Comparison of ENCODE assay signal across 27 cellular contexts in the genomic region with DNA sequence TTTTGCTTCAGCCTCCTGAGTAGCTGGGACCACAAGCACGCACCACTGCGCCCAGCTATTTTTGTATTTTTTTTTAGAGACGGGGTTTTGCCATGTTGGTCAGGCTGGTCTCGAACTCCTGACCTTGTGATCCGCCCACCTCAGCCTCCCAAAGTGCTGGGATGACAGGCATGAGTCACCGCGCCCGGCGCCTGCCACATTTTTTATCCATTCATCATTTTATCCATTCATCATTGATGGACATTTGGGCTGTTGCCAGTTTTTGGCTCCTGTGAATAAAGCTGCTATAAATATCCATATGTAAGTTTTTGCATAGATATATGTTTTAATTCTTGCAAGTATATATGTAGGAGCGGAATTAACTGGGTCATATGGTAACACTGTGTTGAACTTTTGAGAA.
DNase-seq lines count a peak whose midpoint lies in the region; ATAC-seq and TF ChIP-seq lines count a peak whose summit lies in the region.
"Had no signal": no experiment of that assay in that cellular context is flagged by ENCODE, and none has a peak within 500 bp of the region (broad histone marks: within the 10 kb centered on the region; RNA-seq: fewer than 3 reads in every experiment).

No MANE protein-coding gene starts in this region.

- 64% methylated on average over 10 of the region's 10 CpGs for WGBS in mammary epithelial cell (ENCODE audit: low coverage, missing lambda C conversion rate)

- H3K4me3 Mint-ChIP-seq in activated naive CD8-positive, alpha-beta T cell treated with anti-CD3 and anti-CD28 coated beads, Interleukin-2, amount 50 U/mL, for 24 hours, result no peak overlapping the region
- H3K4me3 Mint-ChIP-seq: activated CD8-positive, alpha-beta T cell treated with anti-CD3 and anti-CD28 coated beads, Interleukin-2, amount 10 ng/mL, durations not matched to agents 7 days and 5 days; activated naive CD8-positive, alpha-beta T cell; naive thymus-derived CD8-positive, alpha-beta T cell; T-helper 1 cell treated with Interleukin-12 subunit alpha and Interleukin-12 subunit beta and Interleukin-4 antibody, amounts not matched to agents 30 μg/mL and 1 μg/mL, for 36 hours had no signal

- ATAC-seq in HG02970 (IDR thresholded peaks at IDR 0.05; ENCODE audit: low FRiP score, unreplicated experiment) (no peak), HG03175 (IDR thresholded peaks at IDR 0.05; ENCODE audit: unreplicated experiment) (no peak)
- no peak for ATAC-seq in activated naive CD8-positive, alpha-beta T cell treated with anti-CD3 and anti-CD28 coated beads, Interleukin-2, amount 50 U/mL, for 24 hours
- ATAC-seq: activated CD8-positive, alpha-beta T cell treated with anti-CD3 and anti-CD28 coated beads, Interleukin-2, amount 10 ng/mL, durations not matched to agents 7 days and 5 days; naive thymus-derived CD8-positive, alpha-beta T cell had no signal

- no peak overlapping the region for H3K9ac ChIP-seq in mammary epithelial cell (ENCODE audit: insufficient read depth, low read length)

- no peak overlapping the region for H2AFZ ChIP-seq in mammary epithelial cell (ENCODE audit: low read depth, low read length)

- no peaks in the 10 kb centered on the region for H3K9me3 Mint-ChIP-seq in activated naive CD8-positive, alpha-beta T cell treated with anti-CD3 and anti-CD28 coated beads, Interleukin-2, amount 50 U/mL, for 24 hours
- H3K9me3 Mint-ChIP-seq: T-helper 1 cell treated with Interleukin-12 subunit alpha and Interleukin-12 subunit beta and Interleukin-4 antibody, amounts not matched to agents 30 μg/mL and 1 μg/mL, for 36 hours had no signal

- peaks cover 19% of the 10 kb centered on the region for H3K36me3 Mint-ChIP-seq in activated naive CD8-positive, alpha-beta T cell treated with anti-CD3 and anti-CD28 coated beads, Interleukin-2, amount 50 U/mL, for 24 hours (ENCODE audit: low read depth)

- no peak overlapping the region for H3K4me2 ChIP-seq in mammary epithelial cell (ENCODE audit: insufficient read depth, low read depth, low read length)

- no peaks in the 10 kb centered on the region for H3K27me3 ChIP-seq in mammary epithelial cell (ENCODE audit: insufficient read depth, low read length)
- H3K27me3 ChIP-seq: dorsolateral prefrontal cortex, Peyer's patch, testis had no signal

- no peaks in the 10 kb centered on the region for H3K79me2 ChIP-seq in mammary epithelial cell (ENCODE audit: insufficient read depth, low read length)

- no peaks in the 10 kb centered on the region for H4K20me1 ChIP-seq in mammary epithelial cell (ENCODE audit: insufficient read depth, low read length)

- H3K4me3 ChIP-seq in mammary epithelial cell (replicated peaks in 1 of 3; ENCODE audit: insufficient read depth in 1 of 3, low read depth in 2 of 3, low read length in 3 of 3), result no peak overlapping the region
- H3K4me3 ChIP-seq: dorsolateral prefrontal cortex, Peyer's patch, testis had no signal

- in situ Hi-C loops in mammary epithelial cell (cut with MboI; ENCODE audit: low sequenced_read_pairs in 2 of 2), result no loop called here

- peaks cover 34% of the 10 kb centered on the region for H3K4me1 ChIP-seq in mammary epithelial cell (ENCODE audit: insufficient read depth, low read length)
- H3K4me1 ChIP-seq: Peyer's patch had no signal

- DNase-seq in ELR (ENCODE audit: low read depth), result peak; percentile 78
- DNase-seq in NCI-H460 (ENCODE audit: extremely low read depth, low read depth), result peak; percentile 9
- DNase-seq in mammary epithelial cell, result peak; percentile 49
- peak; percentile 25 for DNase-seq in kidney tubule cell (ENCODE audit: low spot score)
- DNase-seq in iPS-NIHi7 (ENCODE audit: extremely low spot score), result no peak
- DNase-seq in activated naive CD8-positive, alpha-beta T cell treated with anti-CD3 and anti-CD28 coated beads, Interleukin-2, amount 50 U/mL, for 24 hours, result no peak
- DNase-seq: activated CD4-positive, alpha-beta T cell treated with anti-CD3 and anti-CD28 coated beads for 1 hour; activated CD8-positive, alpha-beta T cell treated with anti-CD3 and anti-CD28 coated beads, Interleukin-2, amount 10 ng/mL, durations not matched to agents 7 days and 5 days; activated effector memory CD4-positive, alpha-beta T cell treated with Interleukin-2 at 50 U/mL for 16 hours; aorta; central memory CD4-positive, alpha-beta T cell; dorsolateral prefrontal cortex; H7; Karpas-422; kidney; naive thymus-derived CD8-positive, alpha-beta T cell; NCI-H187; nucleus accumbens; Peyer's patch; stimulated activated CD4-positive, alpha-beta T cell treated with anti-CD3 and anti-CD28 coated beads, Interleukin-15, amount 100 ng/mL, for 24 hours; stimulated activated naive CD4-positive, alpha-beta T cell treated with Interleukin-2 at 50 U/mL for 16 hours; testis had no signal

- H3K36me3 ChIP-seq in mammary epithelial cell (ENCODE audit: insufficient read depth, low read length), result peaks cover 6% of the 10 kb centered on the region

- H3K9me3 ChIP-seq in mammary epithelial cell (replicated peaks; ENCODE audit: insufficient read depth, low read length), result no peaks in the 10 kb centered on the region
- H3K9me3 ChIP-seq: Peyer's patch, testis had no signal

- intact Hi-C loops in mammary epithelial cell (cut with micrococcal nuclease), result no loop called here

- BruUV-seq in mammary epithelial cell (replicated peaks; lab: Mats Ljungman, UMichigan), result no TSS peak

- H3K27ac ChIP-seq in mammary epithelial cell (ENCODE audit: insufficient read depth, low read depth, low read length), result no peak overlapping the region
- H3K27ac ChIP-seq: C4-2B, dorsolateral prefrontal cortex, Peyer's patch, testis had no signal

- peaks cover 25% of the 10 kb centered on the region for H3K4me1 Mint-ChIP-seq in activated naive CD8-positive, alpha-beta T cell treated with anti-CD3 and anti-CD28 coated beads, Interleukin-2, amount 50 U/mL, for 24 hours

- no peak overlapping the region for H3K27ac Mint-ChIP-seq in activated naive CD8-positive, alpha-beta T cell treated with anti-CD3 and anti-CD28 coated beads, Interleukin-2, amount 50 U/mL, for 24 hours
- H3K27ac Mint-ChIP-seq: activated CD8-positive, alpha-beta T cell treated with anti-CD3 and anti-CD28 coated beads, Interleukin-2, amount 10 ng/mL, durations not matched to agents 7 days and 5 days; activated naive CD8-positive, alpha-beta T cell; naive thymus-derived CD8-positive, alpha-beta T cell; T-helper 1 cell treated with Interleukin-12 subunit alpha and Interleukin-12 subunit beta and Interleukin-4 antibody, amounts not matched to agents 30 μg/mL and 1 μg/mL, for 36 hours had no signal

- no peak for TF ChIP-seq CTCF in mammary epithelial cell (conservative IDR thresholded peaks at IDR 0.05 in 1 of 2, IDR thresholded peaks at IDR 0.05 in 1 of 2; ENCODE audit: extremely low read depth in 1 of 2, insufficient read depth in 1 of 2, low read depth in 1 of 2, low read length in 2 of 2)

- CTCF ChIA-PET in mammary epithelial cell (lab: Charles Lee; ENCODE audit: low non-redundant PET), result no interaction called here

- dilution Hi-C loops in mammary epithelial cell (cut with HindIII; ENCODE audit: low sequenced_read_pairs), result no loop called here

- no peaks in the 10 kb centered on the region for H3K27me3 Mint-ChIP-seq in activated naive CD8-positive, alpha-beta T cell treated with anti-CD3 and anti-CD28 coated beads, Interleukin-2, amount 50 U/mL, for 24 hours
- H3K27me3 Mint-ChIP-seq: activated naive CD8-positive, alpha-beta T cell; naive thymus-derived CD8-positive, alpha-beta T cell had no signal

Comparison
In these comparisons a context has a peak if more than half of its experiments do, and no peak if none do; other contexts are left out.
1. DNase-seq: peak in ELR (single experiment), NCI-H460 (single experiment), mammary epithelial cell (single experiment) and kidney tubule cell (single experiment); none in iPS-NIHi7 (single experiment) and activated naive CD8-positive, alpha-beta T cell treated with anti-CD3 and anti-CD28 coated beads, Interleukin-2, amount 50 U/mL, for 24 hours (single experiment).